In the genomic region with DNA sequence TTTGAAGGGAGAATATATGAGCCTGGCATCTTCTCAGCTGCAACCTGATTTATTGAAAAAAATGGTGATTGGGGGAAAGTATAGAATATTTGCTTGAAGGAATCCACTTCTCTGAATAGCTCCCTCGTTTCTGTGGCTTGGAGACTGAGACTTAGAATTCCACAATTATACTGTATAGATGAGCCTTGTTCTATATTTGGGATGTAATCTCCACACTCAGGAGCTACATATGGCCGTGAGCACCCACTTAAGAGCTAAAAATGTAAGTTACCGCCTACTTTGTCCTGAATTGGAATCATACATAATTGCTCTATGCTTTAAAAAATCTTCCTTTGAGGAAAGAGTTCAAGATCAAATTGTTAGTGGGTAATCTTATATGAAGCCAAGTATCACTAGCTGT, we compare ENCODE assay signal across 25 cellular contexts.
DNase-seq lines count a peak whose midpoint lies in the region; ATAC-seq and TF ChIP-seq lines count a peak whose summit lies in the region.
"Had no signal": no experiment of that assay in that cellular context is flagged by ENCODE, and none has a peak within 500 bp of the region (broad histone marks: within the 10 kb centered on the region; RNA-seq: fewer than 3 reads in every experiment).

No MANE protein-coding gene starts in this region.

- H3K9me3 Mint-ChIP-seq in Calu3 (ENCODE audit: low read depth, unreplicated experiment), result no peaks in the 10 kb centered on the region
- no peaks in the 10 kb centered on the region for H3K9me3 Mint-ChIP-seq in endothelial cell (ENCODE audit: unreplicated experiment)
- H3K9me3 Mint-ChIP-seq in progenitor cell of endocrine pancreas (ENCODE audit: low read depth), result peaks cover 4% of the 10 kb centered on the region
- H3K9me3 Mint-ChIP-seq: activated CD4-positive, alpha-beta memory T cell treated with anti-CD3 and anti-CD28 coated beads, Interleukin-2, amount 10 ng/mL, durations not matched to agents 7 days and 5 days; activated naive CD8-positive, alpha-beta T cell treated with anti-CD3 and anti-CD28 coated beads, Interleukin-2, amount 10 ng/mL, durations not matched to agents 7 days and 5 days had no signal

- H3K27me3 Mint-ChIP-seq in Calu3 (ENCODE audit: unreplicated experiment) (no peaks in the 10 kb centered on the region), endothelial cell (ENCODE audit: unreplicated experiment) (no peaks in the 10 kb centered on the region), progenitor cell of endocrine pancreas (no peaks in the 10 kb centered on the region)

- H3K4me1 Mint-ChIP-seq in Calu3 (ENCODE audit: low read depth, unreplicated experiment), result peaks cover 45% of the 10 kb centered on the region
- H3K4me1 Mint-ChIP-seq in endothelial cell (ENCODE audit: unreplicated experiment), result peaks cover 71% of the 10 kb centered on the region
- H3K4me1 Mint-ChIP-seq in progenitor cell of endocrine pancreas (ENCODE audit: low read depth), result peaks cover 57% of the 10 kb centered on the region
- H3K4me1 Mint-ChIP-seq: activated CD4-positive, alpha-beta memory T cell treated with anti-CD3 and anti-CD28 coated beads, Interleukin-2, amount 10 ng/mL, durations not matched to agents 7 days and 5 days had no signal

- peak overlapping the region; percentile 57 for H3K27ac Mint-ChIP-seq in Calu3 (ENCODE audit: unreplicated experiment)
- peak overlapping the region; percentile 84 for H3K27ac Mint-ChIP-seq in endothelial cell (ENCODE audit: unreplicated experiment)
- H3K27ac Mint-ChIP-seq in progenitor cell of endocrine pancreas, result peak overlapping the region; percentile 90
- H3K27ac Mint-ChIP-seq: activated CD4-positive, alpha-beta memory T cell treated with anti-CD3 and anti-CD28 coated beads, Interleukin-2, amount 10 ng/mL, durations not matched to agents 7 days and 5 days; activated naive CD8-positive, alpha-beta T cell treated with anti-CD3 and anti-CD28 coated beads, Interleukin-2, amount 10 ng/mL, durations not matched to agents 7 days and 5 days; B cell had no signal

- no peak for TF ChIP-seq CTCF in Calu3 (IDR thresholded peaks at IDR 0.05; ENCODE audit: unreplicated experiment)
- TF ChIP-seq CTCF in endothelial cell (IDR thresholded peaks at IDR 0.05; ENCODE audit: unreplicated experiment), result no peak
- no peak for TF ChIP-seq CTCF in progenitor cell of endocrine pancreas (IDR thresholded peaks at IDR 0.05; ENCODE audit: unreplicated experiment)

- CTCF ChIA-PET in Calu3 (lab: Charles Lee), result interaction anchor here (0.5 to 2.1 kb wide), 4 partner anchors 11 to 233 kb away, joined by 3 to 8 read pairs (median 6); no protein-coding TSS in a partner anchor

- peak; percentile 52 for DNase-seq in NCI-H748 (lab: John Stamatoyannopoulos, UW; ENCODE audit: unreplicated experiment)
- DNase-seq in NCI-H748 treated with DMSO at 0.1 percent for 48 hours (lab: John Stamatoyannopoulos, UW), result no peak
- DNase-seq in Calu3, result no peak
- DNase-seq in endothelial cell (ENCODE audit: low spot score), result no peak
- no peak for DNase-seq in progenitor cell of endocrine pancreas (ENCODE audit: low spot score, unreplicated experiment)
- DNase-seq in GM03348 (ENCODE audit: low spot score), result no peak
- no peak for DNase-seq in HT-29 (ENCODE audit: low spot score)
- DNase-seq: activated CD4-positive, alpha-beta memory T cell treated with anti-CD3 and anti-CD28 coated beads, Interleukin-2, amount 10 ng/mL, durations not matched to agents 7 days and 5 days; activated effector memory CD4-positive, alpha-beta T cell treated with Interleukin-2 at 50 U/mL for 16 hours; activated naive CD8-positive, alpha-beta T cell treated with anti-CD3 and anti-CD28 coated beads, Interleukin-2, amount 10 ng/mL, durations not matched to agents 7 days and 5 days; cortex of kidney; foreskin melanocyte; HCEC 1CT; Karpas-422; left cardiac atrium; NCI-H1694 treated with DMSO at 0.1 percent for 48 hours; NCI-H82; psoas muscle; stimulated activated naive CD4-positive, alpha-beta T cell treated with Interleukin-2 at 50 U/mL for 16 hours; T-helper 1 cell; testis had no signal

- BruUV-seq in Calu3 (replicated peaks; lab: Mats Ljungman, UMichigan), result no TSS peak

- H3K36me3 Mint-ChIP-seq in Calu3 (ENCODE audit: insufficient read depth, unreplicated experiment) (peaks cover 6% of the 10 kb centered on the region), endothelial cell (ENCODE audit: low read depth, unreplicated experiment) (peaks cover 18% of the 10 kb centered on the region), progenitor cell of endocrine pancreas (ENCODE audit: insufficient read depth) (peaks cover 15% of the 10 kb centered on the region)
- H3K36me3 Mint-ChIP-seq: activated naive CD8-positive, alpha-beta T cell treated with anti-CD3 and anti-CD28 coated beads, Interleukin-2, amount 10 ng/mL, durations not matched to agents 7 days and 5 days had no signal

- intact Hi-C loops in Calu3 (cut with micrococcal nuclease; ENCODE audit: unreplicated experiment), result no loop called here

- no peak for ATAC-seq in GM21825 (IDR thresholded peaks at IDR 0.05; ENCODE audit: unreplicated experiment)
- ATAC-seq: A549; activated CD4-positive, CD25-positive, alpha-beta regulatory T cell treated with anti-CD3 and anti-CD28 coated beads, Interleukin-2, amount 50 U/mL, for 24 hours had no signal

- no peak overlapping the region for H3K4me3 Mint-ChIP-seq in Calu3 (ENCODE audit: low read depth, unreplicated experiment)
- no peak overlapping the region for H3K4me3 Mint-ChIP-seq in endothelial cell (ENCODE audit: unreplicated experiment)
- H3K4me3 Mint-ChIP-seq in progenitor cell of endocrine pancreas (ENCODE audit: low read depth), result no peak overlapping the region
- H3K4me3 Mint-ChIP-seq: activated CD4-positive, alpha-beta memory T cell treated with anti-CD3 and anti-CD28 coated beads, Interleukin-2, amount 10 ng/mL, durations not matched to agents 7 days and 5 days; activated naive CD8-positive, alpha-beta T cell treated with anti-CD3 and anti-CD28 coated beads, Interleukin-2, amount 10 ng/mL, durations not matched to agents 7 days and 5 days; B cell had no signal
